14 cellular contexts compared by ENCODE assay signal in genomic region chr6:149200282-149200936, GRCh38.
"Had no signal": no experiment of that assay in that cellular context is flagged by ENCODE, and none has a peak within 500 bp of the region (broad histone marks: within the 10 kb centered on the region; RNA-seq: fewer than 3 reads in every experiment).

No MANE protein-coding gene starts in this region.

- H3K4me1 Mint-ChIP-seq: natural killer cell had no signal

- H3K9me3 ChIP-seq: body of pancreas, ovary had no signal

- H3K27me3 Mint-ChIP-seq: activated naive CD8-positive, alpha-beta T cell treated with anti-CD3 and anti-CD28 coated beads, Interleukin-2, amount 10 ng/mL, durations not matched to agents 7 days and 5 days; stimulated activated naive B cell treated with anti-CD40 and anti-IgM and Interleukin-4, amounts not matched to agents 10 μg/mL and 1 μg/mL and 100 μg/mL, for 72 hours had no signal

- H3K27ac ChIP-seq: body of pancreas, ovary, spleen had no signal

- H3K36me3 ChIP-seq: ovary, spleen had no signal

- H3K4me3 Mint-ChIP-seq: activated naive CD8-positive, alpha-beta T cell treated with anti-CD3 and anti-CD28 coated beads, Interleukin-2, amount 10 ng/mL, durations not matched to agents 7 days and 5 days; activated T-helper 1 cell treated with anti-CD3 and anti-CD28 coated beads, Interleukin-12 subunit alpha, Interleukin-12 subunit beta, Interleukin-2, Interleukin-4 antibody, amounts not matched to agents 30 ng/mL and 10 ng/mL and 1 ng/mL, durations not matched to agents 14 hours and 24 hours and 36 hours; natural killer cell; stimulated activated naive B cell treated with anti-CD40 and anti-IgM and Interleukin-4, amounts not matched to agents 10 μg/mL and 1 μg/mL and 100 μg/mL, for 72 hours had no signal

- DNase-seq: activated naive CD8-positive, alpha-beta T cell treated with anti-CD3 and anti-CD28 coated beads, Interleukin-2, amount 10 ng/mL, durations not matched to agents 7 days and 5 days; body of pancreas; central memory CD4-positive, alpha-beta T cell; foreskin fibroblast; mesenchymal stem cell; natural killer cell; ovary; spleen; stimulated activated CD4-positive, alpha-beta T cell treated with anti-CD3 and anti-CD28 coated beads, Interleukin-4, amount 100 ng/mL, for 4 hours; stimulated activated naive B cell treated with anti-CD40 and anti-IgM and Interleukin-4, amounts not matched to agents 10 μg/mL and 1 μg/mL and 100 μg/mL, for 72 hours; T1000 had no signal

- ATAC-seq: activated CD4-positive, CD25-positive, alpha-beta regulatory T cell treated with anti-CD3 and anti-CD28 coated beads, Interleukin-2, amount 50 U/mL, for 24 hours; body of pancreas; natural killer cell; stimulated activated naive B cell treated with anti-CD40 and anti-IgM and Interleukin-4, amounts not matched to agents 10 μg/mL and 1 μg/mL and 100 μg/mL, for 72 hours had no signal

- H3K27me3 ChIP-seq: body of pancreas, dorsolateral prefrontal cortex, ovary, spleen had no signal

- H3K4me3 ChIP-seq: body of pancreas, dorsolateral prefrontal cortex, ovary, spleen had no signal

- H3K27ac Mint-ChIP-seq: activated naive CD8-positive, alpha-beta T cell treated with anti-CD3 and anti-CD28 coated beads, Interleukin-2, amount 10 ng/mL, durations not matched to agents 7 days and 5 days; activated T-helper 1 cell treated with anti-CD3 and anti-CD28 coated beads, Interleukin-12 subunit alpha, Interleukin-12 subunit beta, Interleukin-2, Interleukin-4 antibody, amounts not matched to agents 30 ng/mL and 10 ng/mL and 1 ng/mL, durations not matched to agents 14 hours and 24 hours and 36 hours; natural killer cell; stimulated activated naive B cell treated with anti-CD40 and anti-IgM and Interleukin-4, amounts not matched to agents 10 μg/mL and 1 μg/mL and 100 μg/mL, for 72 hours had no signal

- H3K4me1 ChIP-seq: body of pancreas, spleen had no signal
